11 cellular contexts compared by ENCODE assay signal in the genomic region with DNA sequence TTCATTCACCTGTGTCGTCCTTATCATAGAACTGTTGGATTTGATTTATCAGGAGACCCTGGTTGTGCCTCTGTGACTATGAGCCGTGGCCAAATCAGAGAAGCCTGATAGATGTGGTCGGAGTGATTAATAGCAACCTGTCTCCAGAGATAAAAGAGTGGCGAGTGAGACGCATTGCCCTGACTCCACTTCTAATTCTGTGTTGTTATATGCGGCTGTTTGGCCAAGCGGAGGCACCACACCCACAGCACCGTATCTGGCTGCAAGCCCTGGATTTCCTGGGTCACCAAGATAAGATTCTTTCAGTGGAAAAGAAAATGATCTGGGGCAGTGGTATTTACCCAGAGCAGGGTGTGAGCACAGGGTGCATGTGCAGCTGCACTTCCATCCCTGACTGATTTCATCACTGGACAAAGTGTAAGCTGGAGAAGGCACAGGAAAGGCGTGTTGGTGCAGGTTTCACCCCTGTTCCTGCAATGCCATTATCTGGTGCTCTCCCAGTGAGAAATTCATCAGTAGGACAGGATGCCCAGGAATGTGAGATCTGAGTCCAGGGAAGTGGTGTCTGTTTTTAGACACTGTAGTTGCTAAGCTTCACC.
DNase-seq lines count a peak whose midpoint lies in the region; ATAC-seq and TF ChIP-seq lines count a peak whose summit lies in the region.
"Had no signal": no experiment of that assay in that cellular context is flagged by ENCODE, and none has a peak within 500 bp of the region (broad histone marks: within the 10 kb centered on the region; RNA-seq: fewer than 3 reads in every experiment).

No MANE protein-coding gene starts in this region.

- H3K9ac ChIP-seq in SK-N-SH, result no peak overlapping the region

- WGBS in SK-N-SH (ENCODE audit: low lambda C conversion rate), result 60% methylated on average over 9 of the region's 9 CpGs

- H3K9me2 ChIP-seq in SK-N-SH, result no peaks in the 10 kb centered on the region

- intact Hi-C loops in activated CD4-positive, alpha-beta T cell treated with anti-CD3 and anti-CD28 coated beads, Interleukin-2, amount 10 ng/mL, durations not matched to agents 24 days and 14 days (cut with micrococcal nuclease), result no loop called here

- H3K4me1 Mint-ChIP-seq in progenitor cell of endocrine pancreas (ENCODE audit: low read depth), result peaks cover 20% of the 10 kb centered on the region
- peaks cover 2% of the 10 kb centered on the region for H3K4me1 Mint-ChIP-seq in activated CD4-positive, alpha-beta T cell treated with anti-CD3 and anti-CD28 coated beads, Interleukin-2, amount 10 ng/mL, durations not matched to agents 24 days and 14 days

- H3K4me2 ChIP-seq in SK-N-SH, result no peak overlapping the region

- peaks cover 2% of the 10 kb centered on the region for H3K36me3 Mint-ChIP-seq in progenitor cell of endocrine pancreas (ENCODE audit: insufficient read depth)
- no peaks in the 10 kb centered on the region for H3K36me3 Mint-ChIP-seq in activated CD4-positive, alpha-beta T cell treated with anti-CD3 and anti-CD28 coated beads, Interleukin-2, amount 10 ng/mL, durations not matched to agents 24 days and 14 days (ENCODE audit: low read depth)

- H3K27me3 Mint-ChIP-seq in progenitor cell of endocrine pancreas, result peaks cover 28% of the 10 kb centered on the region
- peaks cover 14% of the 10 kb centered on the region for H3K27me3 Mint-ChIP-seq in activated CD4-positive, alpha-beta T cell treated with anti-CD3 and anti-CD28 coated beads, Interleukin-2, amount 10 ng/mL, durations not matched to agents 24 days and 14 days

- H3K27me3 ChIP-seq in SK-N-SH (ENCODE audit: insufficient read depth), result no peaks in the 10 kb centered on the region

- no peaks in the 10 kb centered on the region for H4K20me1 ChIP-seq in SK-N-SH (ENCODE audit: insufficient read depth)

- CTCF ChIA-PET in SK-N-SH (lab: Yijun Ruan, JAX), result interaction anchor here (1.0 kb wide), 1 partner anchor 34 kb away, joined by 3 read pairs; no protein-coding TSS in a partner anchor

- no peak overlapping the region for H2AFZ ChIP-seq in SK-N-SH (ENCODE audit: low read depth)

- POLR2A ChIA-PET in SK-N-SH (lab: Yijun Ruan, JAX), result no interaction called here

- TF ChIP-seq EP300 in SK-N-SH (IDR thresholded peaks at IDR 0.05; ENCODE audit: borderline replicate concordance in 1 of 2, low read depth in 1 of 2, low read length in 1 of 2), result no peak

- H3K27ac Mint-ChIP-seq in progenitor cell of endocrine pancreas, result peak overlapping the region; percentile 87
- no peak overlapping the region for H3K27ac Mint-ChIP-seq in activated CD4-positive, alpha-beta T cell treated with anti-CD3 and anti-CD28 coated beads, Interleukin-2, amount 10 ng/mL, durations not matched to agents 24 days and 14 days

- H3K79me2 ChIP-seq in SK-N-SH (ENCODE audit: insufficient read depth), result no peaks in the 10 kb centered on the region

- DNase-seq in ELF-1 (ENCODE audit: low read depth, low spot score) (peak; percentile 55), SK-N-SH (peak; percentile 21), fibroblast of the aortic adventitia (ENCODE audit: low read depth) (peak; percentile 80), progenitor cell of endocrine pancreas (ENCODE audit: low spot score, unreplicated experiment) (no peak), foreskin fibroblast (no peak)
- DNase-seq in activated CD4-positive, alpha-beta T cell treated with anti-CD3 and anti-CD28 coated beads, Interleukin-2, amount 10 ng/mL, durations not matched to agents 24 days and 14 days, result no peak
- DNase-seq: activated CD4-positive, alpha-beta T cell treated with anti-CD3 and anti-CD28 coated beads, Interleukin-2, amount 50 U/mL, for 4 hours; mesendoderm; NCI-H524 treated with DMSO at 0.1 percent for 48 hours had no signal

- H3K4me3 ChIP-seq in SK-N-SH (ENCODE audit: low read depth in 2 of 2, low read length in 1 of 2) (no peak overlapping the region), fibroblast of the aortic adventitia (ENCODE audit: low read depth, low read length) (no peak overlapping the region), foreskin fibroblast (ENCODE audit: low read depth in 1 of 2, low read length in 2 of 2) (no peak overlapping the region)

- peak overlapping the region; percentile 25 for H3K4me3 Mint-ChIP-seq in progenitor cell of endocrine pancreas (ENCODE audit: low read depth)
- H3K4me3 Mint-ChIP-seq in activated CD4-positive, alpha-beta T cell treated with anti-CD3 and anti-CD28 coated beads, Interleukin-2, amount 10 ng/mL, durations not matched to agents 24 days and 14 days, result no peak overlapping the region

- H3F3A ChIP-seq in SK-N-SH (replicated peaks; ENCODE audit: insufficient read depth), result peaks cover 12% of the 10 kb centered on the region

- H3K4me1 ChIP-seq in SK-N-SH (ENCODE audit: control insufficient read depth in 1 of 2, insufficient read depth in 2 of 2, low read depth in 1 of 2, low read length in 1 of 2), result peaks cover 5 to 6% of the 10 kb centered on the region in 2 experiments; a peak in 3 of 4 replicates

- TF ChIP-seq RAD21 in SK-N-SH (IDR thresholded peaks at IDR 0.05; ENCODE audit: low read length), result no peak

- no peaks in the 10 kb centered on the region for H3K9me3 Mint-ChIP-seq in progenitor cell of endocrine pancreas (ENCODE audit: low read depth)
- H3K9me3 Mint-ChIP-seq in activated CD4-positive, alpha-beta T cell treated with anti-CD3 and anti-CD28 coated beads, Interleukin-2, amount 10 ng/mL, durations not matched to agents 24 days and 14 days, result no peaks in the 10 kb centered on the region

- TF ChIP-seq CTCF in SK-N-SH (IDR thresholded peaks at IDR 0.05), result no peak
- TF ChIP-seq CTCF in fibroblast of the aortic adventitia (IDR thresholded peaks at IDR 0.05; ENCODE audit: insufficient read depth, low read length), result no peak
- no peak for TF ChIP-seq CTCF in progenitor cell of endocrine pancreas (IDR thresholded peaks at IDR 0.05; ENCODE audit: unreplicated experiment)
- TF ChIP-seq CTCF in foreskin fibroblast (IDR thresholded peaks at IDR 0.05; ENCODE audit: low read depth, low read length), result no peak

- no peaks in the 10 kb centered on the region for H3K36me3 ChIP-seq in SK-N-SH (replicated peaks in 1 of 2; ENCODE audit: control insufficient read depth in 1 of 2, insufficient read depth in 2 of 2, low read length in 1 of 2)

- ATAC-seq in GM19324 (IDR thresholded peaks at IDR 0.05; ENCODE audit: low FRiP score, unreplicated experiment), result no peak
- ATAC-seq in HG02798 (IDR thresholded peaks at IDR 0.05; ENCODE audit: poor library complexity, unreplicated experiment), result no peak

- no peak overlapping the region for H3K27ac ChIP-seq in SK-N-SH (ENCODE audit: low read depth in 2 of 2, low read length in 1 of 2)

- H3K9me3 ChIP-seq in SK-N-SH, result no peaks in the 10 kb centered on the region

TF ChIP-seq in SK-N-SH, 30 proteins besides CTCF, POLR2A, EP300 and RAD21:
- TF ChIP-seq SMC3 (IDR thresholded peaks at IDR 0.05; ENCODE audit: low read depth, low read length) (no peak), MXI1 (IDR thresholded peaks at IDR 0.05; ENCODE audit: low read depth, low read length) (no peak), EZH2phosphoT487 (IDR thresholded peaks at IDR 0.05; ENCODE audit: borderline replicate concordance, low read depth) (no peak), RXRA (IDR thresholded peaks at IDR 0.05; ENCODE audit: borderline replicate concordance, low read depth) (no peak), RFX5 (IDR thresholded peaks at IDR 0.05; ENCODE audit: low read length) (no peak), GATA2 (CRISPR knock-in tag; IDR thresholded peaks at IDR 0.05) (no peak; the same call in 1 of the 2 replicates), FOSL2 (IDR thresholded peaks at IDR 0.05; ENCODE audit: borderline replicate concordance, low read depth) (no peak), ELF1 (IDR thresholded peaks at IDR 0.05) (no peak), TEAD4 (IDR thresholded peaks at IDR 0.05; ENCODE audit: borderline replicate concordance, insufficient read depth) (no peak), TAF1 (IDR thresholded peaks at IDR 0.05; ENCODE audit: borderline replicate concordance, low read depth, low read length) (no peak), TCF12 (IDR thresholded peaks at IDR 0.05) (no peak)
- TF ChIP-seq, protein P1, sequence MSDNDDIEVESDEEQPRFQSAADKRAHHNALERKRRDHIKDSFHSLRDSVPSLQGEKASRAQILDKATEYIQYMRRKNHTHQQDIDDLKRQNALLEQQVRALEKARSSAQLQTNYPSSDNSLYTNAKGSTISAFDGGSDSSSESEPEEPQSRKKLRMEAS (IDR thresholded peaks at IDR 0.05; ENCODE audit: low read depth), result no peak
- TF ChIP-seq, protein P2, sequence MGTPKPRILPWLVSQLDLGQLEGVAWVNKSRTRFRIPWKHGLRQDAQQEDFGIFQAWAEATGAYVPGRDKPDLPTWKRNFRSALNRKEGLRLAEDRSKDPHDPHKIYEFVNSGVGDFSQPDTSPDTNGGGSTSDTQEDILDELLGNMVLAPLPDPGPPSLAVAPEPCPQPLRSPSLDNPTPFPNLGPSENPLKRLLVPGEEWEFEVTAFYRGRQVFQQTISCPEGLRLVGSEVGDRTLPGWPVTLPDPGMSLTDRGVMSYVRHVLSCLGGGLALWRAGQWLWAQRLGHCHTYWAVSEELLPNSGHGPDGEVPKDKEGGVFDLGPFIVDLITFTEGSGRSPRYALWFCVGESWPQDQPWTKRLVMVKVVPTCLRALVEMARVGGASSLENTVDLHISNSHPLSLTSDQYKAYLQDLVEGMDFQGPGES (IDR thresholded peaks at IDR 0.05; ENCODE audit: low read depth, low read length), result no peak

Comparison
In these comparisons a context has a peak if more than half of its experiments do, and no peak if none do; other contexts are left out.
1. DNase-seq: peak in ELF-1 (single experiment), SK-N-SH (single experiment) and fibroblast of the aortic adventitia (single experiment); none in progenitor cell of endocrine pancreas (single experiment), activated CD4-positive, alpha-beta T cell treated with anti-CD3 and anti-CD28 coated beads, Interleukin-2, amount 10 ng/mL, durations not matched to agents 24 days and 14 days (single experiment) and foreskin fibroblast (0 of 2).